Comparison of ENCODE assay signal across 1 cellular context in genomic region chr6:82040405-82041221, GRCh38.
TF ChIP-seq lines count a peak whose summit lies in the region.

No MANE protein-coding gene starts in this region.

TF ChIP-seq in IMR-90, 13 proteins besides CTCF, POLR2A, EP300 and RAD21 (continued from another document):
- TF ChIP-seq, protein P1, sequence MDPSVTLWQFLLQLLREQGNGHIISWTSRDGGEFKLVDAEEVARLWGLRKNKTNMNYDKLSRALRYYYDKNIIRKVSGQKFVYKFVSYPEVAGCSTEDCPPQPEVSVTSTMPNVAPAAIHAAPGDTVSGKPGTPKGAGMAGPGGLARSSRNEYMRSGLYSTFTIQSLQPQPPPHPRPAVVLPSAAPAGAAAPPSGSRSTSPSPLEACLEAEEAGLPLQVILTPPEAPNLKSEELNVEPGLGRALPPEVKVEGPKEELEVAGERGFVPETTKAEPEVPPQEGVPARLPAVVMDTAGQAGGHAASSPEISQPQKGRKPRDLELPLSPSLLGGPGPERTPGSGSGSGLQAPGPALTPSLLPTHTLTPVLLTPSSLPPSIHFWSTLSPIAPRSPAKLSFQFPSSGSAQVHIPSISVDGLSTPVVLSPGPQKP (IDR thresholded peaks at IDR 0.05; ENCODE audit: borderline replicate concordance, low read depth, low read length) = no peak
